ENCODE assay signal across 9 cellular contexts in genomic region chr11:61334434-61335354, GRCh38. TPM values are rescaled to one million over a fixed set of nuclear protein-coding genes. Genes with fewer than 3 reads are reported as not detected.
DNase-seq lines count a peak whose midpoint lies in the region; ATAC-seq, FAIRE-seq and TF ChIP-seq lines count a peak whose summit lies in the region.
"Had no signal": no experiment of that assay in that cellular context is flagged by ENCODE, and none has a peak within 500 bp of the region (broad histone marks: within the 10 kb centered on the region; RNA-seq: fewer than 3 reads in every experiment).

No MANE protein-coding gene starts in this region.

- no peaks in the 10 kb centered on the region for H3K9me3 ChIP-seq in adipocyte (ENCODE audit: control insufficient read depth, low read length)
- H3K9me3 ChIP-seq in HepG2 (ENCODE audit: low read length): no peaks in the 10 kb centered on the region
- H3K9me3 ChIP-seq: upper lobe of right lung had no signal

- TF ChIP-seq EP300 in HepG2 (IDR thresholded peaks at IDR 0.05; ENCODE audit: low read depth in 2 of 2, low read length in 2 of 2) (peak; percentile 30 to 41; a peak in 3 of 4 replicates), HepG2 (CRISPR knock-in tag; IDR thresholded peaks at IDR 0.05; ENCODE audit: borderline replicate concordance) (peak; percentile 75)

- peak overlapping the region; percentile 91 for H3K27ac ChIP-seq in HepG2 (ENCODE audit: extremely low read length, insufficient read depth, low read length)

- peaks cover 23% of the 10 kb centered on the region for H4K20me1 ChIP-seq in HepG2 (ENCODE audit: insufficient read depth, low read length)

- H3K4me1 ChIP-seq in adipocyte (ENCODE audit: control insufficient read depth, insufficient read depth, low read length): peaks cover 40% of the 10 kb centered on the region
- H3K4me1 ChIP-seq in HepG2 (ENCODE audit: insufficient read depth, low read length): peaks cover 57% of the 10 kb centered on the region

- H3K4me2 ChIP-seq in HepG2 (ENCODE audit: low read depth, low read length): peak overlapping the region; percentile 95

- TF ChIP-seq POLR2A in HepG2 (IDR thresholded peaks at IDR 0.05; ENCODE audit: insufficient read depth in 1 of 2, low read depth in 2 of 2, low read length in 2 of 2): peak; percentile 96 to 98

- H2AFZ ChIP-seq in HepG2 (ENCODE audit: low read length): no peak overlapping the region

- in situ Hi-C loops in ACHN (cut with HindIII; ENCODE audit: low pct_ligation_motif_present, low pct_unique_long_range_greater_than_20kb, low sequenced_read_pairs) (no loop called here), HepG2 (cut with HindIII; ENCODE audit: extremely low pct_ligation_motif_present, low pct_unique_long_range_greater_than_20kb) (loop anchor here (5.0 kb wide), 1 partner anchor 53 kb away; no protein-coding TSS in a partner anchor)

- TF ChIP-seq RAD21 in HepG2 (CRISPR knock-in tag; IDR thresholded peaks at IDR 0.05): no peak

- DNase-seq in ACHN (peak; percentile 8), HT-29 (ENCODE audit: low spot score) (peak; percentile 16), adipocyte (ENCODE audit: low read depth) (peak; percentile 24), HepG2 (ENCODE audit: low spot score) (peak; percentile 65), mesenteric fat pad (ENCODE audit: low spot score) (no peak)
- DNase-seq: upper lobe of right lung had no signal

- H3K36me3 ChIP-seq in adipocyte (ENCODE audit: control insufficient read depth, insufficient read depth, low read length, severe bottlenecking) (peaks cover 3% of the 10 kb centered on the region), HepG2 (replicated peaks in 1 of 2; ENCODE audit: control insufficient read depth in 1 of 2, insufficient read depth in 2 of 2, low read length in 2 of 2) (peaks cover 13 to 32% of the 10 kb centered on the region in 2 experiments)

- 0 out of 2 replicates have a peak, but pooled peaks have one; percentile 15 for TF ChIP-seq CTCF in HepG2 (CRISPR knock-in tag; IDR thresholded peaks at IDR 0.05)

- no peaks in the 10 kb centered on the region for H3K27me3 ChIP-seq in adipocyte (replicated peaks; ENCODE audit: control insufficient read depth, insufficient read depth, low read length)
- no peaks in the 10 kb centered on the region; a peak in 1 of 5 replicates for H3K27me3 ChIP-seq in HepG2 (ENCODE audit: control insufficient read depth in 1 of 2, insufficient read depth in 2 of 2, low read length in 2 of 2)
- H3K27me3 ChIP-seq: upper lobe of right lung had no signal

- peak overlapping the region; percentile 3 for H3K9ac ChIP-seq in adipocyte (ENCODE audit: low read length)
- peak overlapping the region; percentile 100 for H3K9ac ChIP-seq in HepG2 (ENCODE audit: insufficient read depth, low read depth, low read length)

- POLR2A ChIA-PET in HepG2 (lab: Yijun Ruan, JAX): interaction anchor here (0.6 to 4.7 kb wide), 17 partner anchors 11 to 94 kb away, joined by 3 to 146 read pairs (median 7); partner anchors contain the start of genes CPSF7, CYB561A3, SDHAF2 and TMEM138

- TSS peak; percentile 47 for BruUV-seq in HepG2 (replicated peaks; lab: Mats Ljungman, UMichigan)

- CTCF ChIA-PET in HepG2 (lab: Yijun Ruan, JAX; ENCODE audit: low intra/inter-chr PET ratio, low total read pairs): interaction anchor here (4.1 kb wide), 1 partner anchor 51 kb away, joined by 69 read pairs; no protein-coding TSS in a partner anchor

- intact Hi-C loops in HepG2 (cut with micrococcal nuclease; ENCODE audit: unreplicated experiment): loop anchor here (2.0 to 10.0 kb wide), 3 partner anchors 28 to 80 kb away; partner anchors contain the start of gene TMEM138

- H3K4me3 ChIP-seq in adipocyte (ENCODE audit: low read length) (no peak overlapping the region), HepG2 (replicated peaks in 1 of 3; ENCODE audit: insufficient read depth in 1 of 3, low read depth in 2 of 3, low read length in 3 of 3) (peak overlapping the region; percentile 95 to 98 (median 96))

- WGBS in HepG2 (ENCODE audit: low lambda C conversion rate): 0% methylated on average over 6 of the region's 16 CpGs

- H3K79me2 ChIP-seq in HepG2 (ENCODE audit: insufficient read depth, low read length): peaks cover 76% of the 10 kb centered on the region

- ATAC-seq in HepG2 (peak; percentile 66), GM19328 (IDR thresholded peaks at IDR 0.05; ENCODE audit: unreplicated experiment) (no peak), HG03045 (IDR thresholded peaks at IDR 0.05; ENCODE audit: unreplicated experiment) (no peak), GM19467 (IDR thresholded peaks at IDR 0.05; ENCODE audit: unreplicated experiment) (no peak)
- ATAC-seq: upper lobe of right lung had no signal

- peak; percentile 73 for FAIRE-seq in HepG2 (lab: Jason Lieb, UNC)

RNA-seq across cellular contexts. Expression of gene TKFC, which starts 1.7 kb away (rescaled TPM):
- total RNA-seq in HT-29 (2014; rRNA removed; shearing (Covaris generic)): 80.4 and 94.2 TPM in 2 replicates
- total RNA-seq in HepG2 (2016; rRNA removed; fragmentation: Illumina TruSeq; extraction: Trizol): 173 and 197 TPM in 2 replicates
- 25.7 and 34.7 TPM in 2 replicates for total RNA-seq in HepG2 (2016; cell fraction: cytosol; rRNA removed; fragmentation: Illumina TruSeq; extraction: Trizol; ENCODE audit: low read depth)
- 152 and 194 TPM in 2 replicates for total RNA-seq in HepG2 (2016; cell fraction: insoluble cytoplasmic fraction; rRNA removed; fragmentation: Illumina TruSeq; extraction: Trizol)
- total RNA-seq in HepG2 (2016; cell fraction: membrane; rRNA removed; fragmentation: Illumina TruSeq; extraction: Trizol): 38.7 and 39.8 TPM in 2 replicates
- 130 and 153 TPM in 2 replicates for total RNA-seq in HepG2 (2016; cell fraction: nucleus; rRNA removed; fragmentation: Illumina TruSeq; extraction: Trizol)
- 147 and 237 TPM in 2 replicates for polyA plus RNA-seq in HepG2 (2011; rRNA removed)
- polyA plus RNA-seq in HepG2 (2011; cell fraction: cytosol; rRNA removed): 67.4 and 90.7 TPM in 2 replicates
- 653 and 783 TPM in 2 replicates for polyA plus RNA-seq in HepG2 (2011; cell fraction: nucleus; rRNA removed)
- polyA plus RNA-seq in HepG2 (2012): 226 and 325 TPM in 2 replicates
- 15.1 and 18.3 TPM in 2 replicates for polyA plus RNA-seq in HepG2 (2016; cell fraction: cytosol; fragmentation: Illumina TruSeq; extraction: Trizol; ENCODE audit: low read depth)
- 134 and 173 TPM in 2 replicates for polyA plus RNA-seq in HepG2 (2016; cell fraction: insoluble cytoplasmic fraction; fragmentation: Illumina TruSeq; extraction: Trizol; ENCODE audit: low read depth)
- 31.3 and 33.9 TPM in 2 replicates for polyA plus RNA-seq in HepG2 (2016; cell fraction: membrane; fragmentation: Illumina TruSeq; extraction: Trizol; ENCODE audit: low read depth)
- polyA plus RNA-seq in HepG2 (2016; cell fraction: nucleus; fragmentation: Illumina TruSeq; extraction: Trizol; ENCODE audit: insufficient read depth, low read depth): 236 and 246 TPM in 2 replicates
- 121 and 450 TPM in 2 replicates for polyA minus RNA-seq in HepG2 (2011; rRNA and poly(A)+ RNA removed; ENCODE audit: low replicate concordance)
- polyA minus RNA-seq in HepG2 (2011; cell fraction: cytosol; rRNA and poly(A)+ RNA removed): 129 and 149 TPM in 2 replicates
- polyA minus RNA-seq in HepG2 (2011; cell fraction: nucleus; rRNA and poly(A)+ RNA removed): 181 and 214 TPM in 2 replicates
- 21.2 TPM for total RNA-seq in mesenteric fat pad

RNA-seq across cellular contexts. Expression of gene DDB1, which starts 1.8 kb away (rescaled TPM):
- 262 and 321 TPM in 2 replicates for total RNA-seq in HT-29 (2014; rRNA removed; shearing (Covaris generic))
- total RNA-seq in HepG2 (2016; rRNA removed; fragmentation: Illumina TruSeq; extraction: Trizol): 266 and 292 TPM in 2 replicates
- 44.8 and 45.1 TPM in 2 replicates for total RNA-seq in HepG2 (2016; cell fraction: cytosol; rRNA removed; fragmentation: Illumina TruSeq; extraction: Trizol; ENCODE audit: low read depth)
- 272 and 286 TPM in 2 replicates for total RNA-seq in HepG2 (2016; cell fraction: insoluble cytoplasmic fraction; rRNA removed; fragmentation: Illumina TruSeq; extraction: Trizol)
- 67.0 and 70.3 TPM in 2 replicates for total RNA-seq in HepG2 (2016; cell fraction: membrane; rRNA removed; fragmentation: Illumina TruSeq; extraction: Trizol)
- total RNA-seq in HepG2 (2016; cell fraction: nucleus; rRNA removed; fragmentation: Illumina TruSeq; extraction: Trizol): 147 and 162 TPM in 2 replicates
- 175 and 217 TPM in 2 replicates for polyA plus RNA-seq in HepG2 (2011; rRNA removed)
- 205 and 216 TPM in 2 replicates for polyA plus RNA-seq in HepG2 (2011; cell fraction: cytosol; rRNA removed)
- polyA plus RNA-seq in HepG2 (2011; cell fraction: nucleus; rRNA removed): 144 and 152 TPM in 2 replicates
- 123 and 153 TPM in 2 replicates for polyA plus RNA-seq in HepG2 (2012)
- 13.5 and 15.8 TPM in 2 replicates for polyA plus RNA-seq in HepG2 (2016; cell fraction: cytosol; fragmentation: Illumina TruSeq; extraction: Trizol; ENCODE audit: low read depth)
- polyA plus RNA-seq in HepG2 (2016; cell fraction: insoluble cytoplasmic fraction; fragmentation: Illumina TruSeq; extraction: Trizol; ENCODE audit: low read depth): 239 and 252 TPM in 2 replicates
- 34.0 and 38.3 TPM in 2 replicates for polyA plus RNA-seq in HepG2 (2016; cell fraction: membrane; fragmentation: Illumina TruSeq; extraction: Trizol; ENCODE audit: low read depth)
- 168 and 174 TPM in 2 replicates for polyA plus RNA-seq in HepG2 (2016; cell fraction: nucleus; fragmentation: Illumina TruSeq; extraction: Trizol; ENCODE audit: insufficient read depth, low read depth)
- polyA minus RNA-seq in HepG2 (2011; rRNA and poly(A)+ RNA removed; ENCODE audit: low replicate concordance): 584 and 611 TPM in 2 replicates
- polyA minus RNA-seq in HepG2 (2011; cell fraction: cytosol; rRNA and poly(A)+ RNA removed): 276 and 305 TPM in 2 replicates
- polyA minus RNA-seq in HepG2 (2011; cell fraction: nucleus; rRNA and poly(A)+ RNA removed): 187 and 203 TPM in 2 replicates
- 195 TPM for total RNA-seq in mesenteric fat pad

RNA-seq across cellular contexts. Expression of gene CYB561A3, which starts 27.0 kb away (rescaled TPM):
- total RNA-seq in HT-29 (2014; rRNA removed; shearing (Covaris generic)): 70.5 and 80.2 TPM in 2 replicates
- total RNA-seq in HepG2 (2016; rRNA removed; fragmentation: Illumina TruSeq; extraction: Trizol): 11.5 and 14.9 TPM in 2 replicates
- 5.6 and 5.9 TPM in 2 replicates for total RNA-seq in HepG2 (2016; cell fraction: cytosol; rRNA removed; fragmentation: Illumina TruSeq; extraction: Trizol; ENCODE audit: low read depth)
- total RNA-seq in HepG2 (2016; cell fraction: insoluble cytoplasmic fraction; rRNA removed; fragmentation: Illumina TruSeq; extraction: Trizol): 11.8 and 15.0 TPM in 2 replicates
- 15.7 and 17.1 TPM in 2 replicates for total RNA-seq in HepG2 (2016; cell fraction: membrane; rRNA removed; fragmentation: Illumina TruSeq; extraction: Trizol)
- total RNA-seq in HepG2 (2016; cell fraction: nucleus; rRNA removed; fragmentation: Illumina TruSeq; extraction: Trizol): 11.9 and 12.4 TPM in 2 replicates
- polyA plus RNA-seq in HepG2 (2011; rRNA removed): 11.4 and 14.7 TPM in 2 replicates
- 19.7 and 21.5 TPM in 2 replicates for polyA plus RNA-seq in HepG2 (2011; cell fraction: cytosol; rRNA removed)
- polyA plus RNA-seq in HepG2 (2011; cell fraction: nucleus; rRNA removed): 30.1 and 37.5 TPM in 2 replicates
- 10.9 and 13.2 TPM in 2 replicates for polyA plus RNA-seq in HepG2 (2012)
- 4.6 and 6.4 TPM in 2 replicates for polyA plus RNA-seq in HepG2 (2016; cell fraction: cytosol; fragmentation: Illumina TruSeq; extraction: Trizol; ENCODE audit: low read depth)
- polyA plus RNA-seq in HepG2 (2016; cell fraction: insoluble cytoplasmic fraction; fragmentation: Illumina TruSeq; extraction: Trizol; ENCODE audit: low read depth): 8.9 and 11.0 TPM in 2 replicates
- polyA plus RNA-seq in HepG2 (2016; cell fraction: membrane; fragmentation: Illumina TruSeq; extraction: Trizol; ENCODE audit: low read depth): 11.1 and 11.3 TPM in 2 replicates
- 20.3 and 20.7 TPM in 2 replicates for polyA plus RNA-seq in HepG2 (2016; cell fraction: nucleus; fragmentation: Illumina TruSeq; extraction: Trizol; ENCODE audit: insufficient read depth, low read depth)
- 41.4 and 173 TPM in 2 replicates for polyA minus RNA-seq in HepG2 (2011; rRNA and poly(A)+ RNA removed; ENCODE audit: low replicate concordance)
- polyA minus RNA-seq in HepG2 (2011; cell fraction: cytosol; rRNA and poly(A)+ RNA removed): 4.7 and 8.0 TPM in 2 replicates
- 9.4 and 9.7 TPM in 2 replicates for polyA minus RNA-seq in HepG2 (2011; cell fraction: nucleus; rRNA and poly(A)+ RNA removed)
- 34.4 TPM for total RNA-seq in mesenteric fat pad

RNA-seq across cellular contexts. Expression of gene TMEM138, which starts 27.5 kb away (rescaled TPM):
- total RNA-seq in HT-29 (2014; rRNA removed; shearing (Covaris generic)): 18.4 and 27.8 TPM in 2 replicates
- total RNA-seq in HepG2 (2016; rRNA removed; fragmentation: Illumina TruSeq; extraction: Trizol) (29.7 and 43.5 TPM in 2 replicates), mesenteric fat pad (68.2 TPM)
- total RNA-seq in HepG2 (2016; cell fraction: cytosol; rRNA removed; fragmentation: Illumina TruSeq; extraction: Trizol; ENCODE audit: low read depth): 51.3 and 54.5 TPM in 2 replicates
- 30.1 and 40.0 TPM in 2 replicates for total RNA-seq in HepG2 (2016; cell fraction: insoluble cytoplasmic fraction; rRNA removed; fragmentation: Illumina TruSeq; extraction: Trizol)
- 36.1 and 36.5 TPM in 2 replicates for total RNA-seq in HepG2 (2016; cell fraction: membrane; rRNA removed; fragmentation: Illumina TruSeq; extraction: Trizol)
- 41.2 and 47.0 TPM in 2 replicates for total RNA-seq in HepG2 (2016; cell fraction: nucleus; rRNA removed; fragmentation: Illumina TruSeq; extraction: Trizol)
- 51.0 and 61.0 TPM in 2 replicates for polyA plus RNA-seq in HepG2 (2011; rRNA removed)
- polyA plus RNA-seq in HepG2 (2011; cell fraction: cytosol; rRNA removed): 21.8 and 35.0 TPM in 2 replicates
- 63.4 and 76.1 TPM in 2 replicates for polyA plus RNA-seq in HepG2 (2011; cell fraction: nucleus; rRNA removed)
- 17.6 and 19.2 TPM in 2 replicates for polyA plus RNA-seq in HepG2 (2012)
- polyA plus RNA-seq in HepG2 (2016; cell fraction: cytosol; fragmentation: Illumina TruSeq; extraction: Trizol; ENCODE audit: low read depth): 15.5 and 18.0 TPM in 2 replicates
- polyA plus RNA-seq in HepG2 (2016; cell fraction: insoluble cytoplasmic fraction; fragmentation: Illumina TruSeq; extraction: Trizol; ENCODE audit: low read depth): 42.8 and 45.1 TPM in 2 replicates
- 24.2 and 30.4 TPM in 2 replicates for polyA plus RNA-seq in HepG2 (2016; cell fraction: membrane; fragmentation: Illumina TruSeq; extraction: Trizol; ENCODE audit: low read depth)
- 85.3 and 100 TPM in 2 replicates for polyA plus RNA-seq in HepG2 (2016; cell fraction: nucleus; fragmentation: Illumina TruSeq; extraction: Trizol; ENCODE audit: insufficient read depth, low read depth)
- 50.4 and 173 TPM in 2 replicates for polyA minus RNA-seq in HepG2 (2011; rRNA and poly(A)+ RNA removed; ENCODE audit: low replicate concordance)
- 9.5 and 9.6 TPM in 2 replicates for polyA minus RNA-seq in HepG2 (2011; cell fraction: cytosol; rRNA and poly(A)+ RNA removed)
- 41.6 and 57.1 TPM in 2 replicates for polyA minus RNA-seq in HepG2 (2011; cell fraction: nucleus; rRNA and poly(A)+ RNA removed)

RNA-seq across cellular contexts. Expression of gene VWCE, which starts 39.6 kb away (rescaled TPM):
- not detected in 2 replicates for total RNA-seq in HT-29 (2014; rRNA removed; shearing (Covaris generic))
- total RNA-seq in HepG2 (2016; rRNA removed; fragmentation: Illumina TruSeq; extraction: Trizol) (10.4 and 27.6 TPM in 2 replicates), mesenteric fat pad (7.7 TPM)
- 21.1 and 23.2 TPM in 2 replicates for total RNA-seq in HepG2 (2016; cell fraction: cytosol; rRNA removed; fragmentation: Illumina TruSeq; extraction: Trizol; ENCODE audit: low read depth)
- total RNA-seq in HepG2 (2016; cell fraction: insoluble cytoplasmic fraction; rRNA removed; fragmentation: Illumina TruSeq; extraction: Trizol): 9.5 and 29.7 TPM in 2 replicates
- total RNA-seq in HepG2 (2016; cell fraction: membrane; rRNA removed; fragmentation: Illumina TruSeq; extraction: Trizol): 16.2 and 16.5 TPM in 2 replicates
- total RNA-seq in HepG2 (2016; cell fraction: nucleus; rRNA removed; fragmentation: Illumina TruSeq; extraction: Trizol): 45.6 and 50.3 TPM in 2 replicates
- polyA plus RNA-seq in HepG2 (2011; rRNA removed): 58.3 and 59.7 TPM in 2 replicates
- polyA plus RNA-seq in HepG2 (2011; cell fraction: cytosol; rRNA removed): 16.1 and 23.9 TPM in 2 replicates
- polyA plus RNA-seq in HepG2 (2011; cell fraction: nucleus; rRNA removed): 269 and 312 TPM in 2 replicates
- polyA plus RNA-seq in HepG2 (2012): 91.9 and 92.4 TPM in 2 replicates
- polyA plus RNA-seq in HepG2 (2016; cell fraction: cytosol; fragmentation: Illumina TruSeq; extraction: Trizol; ENCODE audit: low read depth): 7.3 and 7.8 TPM in 2 replicates
- 16.7 and 20.6 TPM in 2 replicates for polyA plus RNA-seq in HepG2 (2016; cell fraction: insoluble cytoplasmic fraction; fragmentation: Illumina TruSeq; extraction: Trizol; ENCODE audit: low read depth)
- polyA plus RNA-seq in HepG2 (2016; cell fraction: membrane; fragmentation: Illumina TruSeq; extraction: Trizol; ENCODE audit: low read depth): 11.9 and 13.4 TPM in 2 replicates
- polyA plus RNA-seq in HepG2 (2016; cell fraction: nucleus; fragmentation: Illumina TruSeq; extraction: Trizol; ENCODE audit: insufficient read depth, low read depth): 214 and 228 TPM in 2 replicates
- polyA minus RNA-seq in HepG2 (2011; rRNA and poly(A)+ RNA removed; ENCODE audit: low replicate concordance): 0.94 and 72.8 TPM in 2 replicates
- 17.8 and 19.7 TPM in 2 replicates for polyA minus RNA-seq in HepG2 (2011; cell fraction: cytosol; rRNA and poly(A)+ RNA removed)
- 60.5 and 66.8 TPM in 2 replicates for polyA minus RNA-seq in HepG2 (2011; cell fraction: nucleus; rRNA and poly(A)+ RNA removed)
